Comparison of ENCODE assay signal across 8 cellular contexts in genomic region chr12:6961695-6962284, GRCh38. TPM values are rescaled to one million over a fixed set of nuclear protein-coding genes. Genes with fewer than 3 reads are reported as not detected.
A peak's percentile ranks its signal among the peaks of the same experiment; 100 is the strongest.
DNase-seq lines count a peak whose midpoint lies in the region; ATAC-seq and TF ChIP-seq lines count a peak whose summit lies in the region.

No MANE protein-coding gene starts in this region.

- H3K36me3 ChIP-seq in WERI-Rb-1 = peaks cover 30% of the 10 kb centered on the region
- peaks cover 0 to 17% (median 11%) of the 10 kb centered on the region in 3 donors for H3K36me3 ChIP-seq in tibial nerve

- no peak for TF ChIP-seq POLR2A in tibial nerve (IDR thresholded peaks at IDR 0.05)

- H3K27ac ChIP-seq in WERI-Rb-1 (peak overlapping the region; percentile 76), epithelial cell of prostate (peak overlapping the region; percentile 95), tibial nerve (peak overlapping the region; percentile 73 to 96 (median 82))

- WGBS in tibial nerve, 2 donors = 7 to 11% methylated on average over 16 of the region's 16 CpGs

- DNase-seq in AG09319 (ENCODE audit: extremely low read depth, low read depth) (peak; percentile 42), NCI-H2081 treated with DMSO at 0.1 percent for 48 hours (lab: John Stamatoyannopoulos, UW) (peak; percentile 95), WERI-Rb-1 (peak; percentile 84), epithelial cell of prostate (ENCODE audit: low read depth, low spot score) (no peak), mucosa of gallbladder (ENCODE audit: low spot score) (peak; percentile 46), tibial nerve (ENCODE audit: low spot score in 2 of 2) (no peak), activated gamma-delta T cell treated with Interleukin-2 at 50 U/mL for 16 hours (no peak)

- no peaks in the 10 kb centered on the region for H3K27me3 ChIP-seq in WERI-Rb-1 (ENCODE audit: insufficient read depth, low read depth, severe bottlenecking)
- H3K27me3 ChIP-seq in tibial nerve = no peaks in the 10 kb centered on the region

- TF ChIP-seq CTCF in AG09319 (IDR thresholded peaks at IDR 0.05; ENCODE audit: low read depth, low read length) (peak; percentile 59), WERI-Rb-1 (IDR thresholded peaks at IDR 0.05; ENCODE audit: low read depth, low read length) (peak; percentile 69), tibial nerve (IDR thresholded peaks at IDR 0.05) (peak; percentile 17 to 47 (median 44))

- H3K4me3 ChIP-seq in WERI-Rb-1 (ENCODE audit: low read depth, low read length) = peak overlapping the region; percentile 20
- H3K4me3 ChIP-seq in tibial nerve = peak overlapping the region in 2 of 4 donors; percentile 19 to 22

- H3K9me3 ChIP-seq in WERI-Rb-1 (ENCODE audit: severe bottlenecking) (no peaks in the 10 kb centered on the region), tibial nerve (no peaks in the 10 kb centered on the region)

- ATAC-seq in GM18867 (IDR thresholded peaks at IDR 0.05; ENCODE audit: unreplicated experiment) = peak; percentile 11

- TF ChIP-seq EP300 in tibial nerve (IDR thresholded peaks at IDR 0.05) = no peak

- H3K4me1 ChIP-seq in tibial nerve = peaks cover 0 to 67% (median 42%) of the 10 kb centered on the region in 4 donors

RNA-seq across cellular contexts. Expression of gene PHB2, which starts 8.7 kb away (rescaled TPM):
- total RNA-seq in mucosa of gallbladder (141 TPM), tibial nerve (100 to 1,000 TPM; 138 to 178 (median 149) TPM)

RNA-seq across cellular contexts. Expression of gene EMG1, which starts 8.9 kb away (rescaled TPM):
- total RNA-seq in mucosa of gallbladder (31.8 TPM), tibial nerve (10 to 100 TPM; 27.7 to 37.7 (median 35.9) TPM)

RNA-seq across cellular contexts. Expression of gene PTPN6, which starts 10.6 kb away (rescaled TPM):
- total RNA-seq in mucosa of gallbladder = 66.4 TPM
- total RNA-seq in tibial nerve = 10 to 100 TPM; 11.9 to 31.5 (median 20.8) TPM

RNA-seq across cellular contexts. Expression of gene C12orf57, which starts 18.0 kb away (rescaled TPM):
- total RNA-seq in mucosa of gallbladder (265 TPM), tibial nerve (100 to 1,000 TPM; 569 to 764 (median 665) TPM)

RNA-seq across cellular contexts. Expression of gene RNU7-1, which starts 18.2 kb away (rescaled TPM):
- not detected for total RNA-seq in mucosa of gallbladder
- not detected for total RNA-seq in tibial nerve

Comparison
In these comparisons a context has a peak if more than half of its experiments do, and no peak if none do; other contexts are left out.
1. DNase-seq: peak in AG09319 (single experiment), NCI-H2081 treated with DMSO at 0.1 percent for 48 hours (single experiment), WERI-Rb-1 (single experiment) and mucosa of gallbladder (single experiment); none in epithelial cell of prostate (single experiment), tibial nerve (0 of 2) and activated gamma-delta T cell treated with Interleukin-2 at 50 U/mL for 16 hours (single experiment).
2. Peak in every context shown above with its lines, with median percentiles within 50 percentile points of each other: CTCF ChIP-seq and H3K27ac ChIP-seq.